In the genomic region with DNA sequence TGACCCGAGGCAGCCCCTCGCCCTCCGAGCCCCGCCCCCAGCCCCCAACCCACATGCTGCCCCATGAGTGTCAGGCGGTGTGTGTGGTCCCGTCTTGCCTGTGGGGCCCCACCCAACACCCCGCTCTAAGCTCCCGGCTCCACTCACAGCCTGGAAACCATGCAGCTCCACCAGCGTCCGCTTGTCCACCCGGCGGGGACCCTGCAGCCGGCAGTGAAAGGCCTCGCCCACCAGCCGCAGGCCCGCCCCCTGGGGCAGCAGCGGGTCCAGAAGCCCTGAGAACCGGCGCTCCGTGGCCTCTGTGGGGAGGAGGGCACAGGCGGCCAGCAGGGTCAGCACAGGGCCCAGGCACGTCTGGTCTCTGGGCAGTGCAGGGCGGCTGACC, we compare ENCODE assay signal across 23 cellular contexts. TPM values are rescaled to one million over a fixed set of nuclear protein-coding genes. Genes with fewer than 3 reads are reported as not detected.
DNase-seq lines count a peak whose midpoint lies in the region; ATAC-seq, FAIRE-seq and TF ChIP-seq lines count a peak whose summit lies in the region.
"Had no signal": no experiment of that assay in that cellular context is flagged by ENCODE, and none has a peak within 500 bp of the region (broad histone marks: within the 10 kb centered on the region; RNA-seq: fewer than 3 reads in every experiment).

No MANE protein-coding gene starts in this region.

- peak overlapping the region; percentile 67 for H3K4me2 ChIP-seq in HepG2 (ENCODE audit: low read depth, low read length)

- TF ChIP-seq POLR2A in HepG2 (IDR thresholded peaks at IDR 0.05; ENCODE audit: insufficient read depth in 1 of 2, low read depth in 2 of 2, low read length in 2 of 2) (no peak), right lobe of liver (IDR thresholded peaks at IDR 0.05) (no peak), upper lobe of left lung (IDR thresholded peaks at IDR 0.05) (no peak), H54 (IDR thresholded peaks at IDR 0.05; ENCODE audit: low read depth, low read length) (no peak)

- POLR2A ChIA-PET in HepG2 (lab: Yijun Ruan, JAX): no interaction called here

- no peak overlapping the region for H2AFZ ChIP-seq in HepG2 (ENCODE audit: low read length)

- no peak overlapping the region for H3K27ac ChIP-seq in HepG2 (ENCODE audit: extremely low read length, insufficient read depth, low read length)
- H3K27ac ChIP-seq in right lobe of liver: no peak overlapping the region
- H3K27ac ChIP-seq in upper lobe of left lung: no peak overlapping the region
- H3K27ac ChIP-seq: ovary, testis had no signal

- peaks cover 32% of the 10 kb centered on the region for H3K4me1 ChIP-seq in HepG2 (ENCODE audit: insufficient read depth, low read length)
- H3K4me1 ChIP-seq in right lobe of liver: peaks cover 0 to 10% (median 0%) of the 10 kb centered on the region in 4 donors
- H3K4me1 ChIP-seq in upper lobe of left lung: peaks cover 5 to 23% (median 8%) of the 10 kb centered on the region in 4 donors

- FAIRE-seq in HepG2 (lab: Jason Lieb, UNC) (no peak), H54 (lab: Jason Lieb, UNC) (no peak)
- FAIRE-seq: kidney had no signal

- no TSS peak for BruUV-seq in HepG2 (replicated peaks; lab: Mats Ljungman, UMichigan)

- no peak for DNase-seq in HepG2 (ENCODE audit: low spot score)
- DNase-seq in right lobe of liver: no peak
- peak; percentile 61 for DNase-seq in left kidney (ENCODE audit: low read depth, low spot score)
- DNase-seq in upper lobe of left lung: peak in 1 of 2 donors; percentile 80
- no peak for DNase-seq in UCSD-AML1 (lab: John Stamatoyannopoulos, UW; ENCODE audit: unreplicated experiment)
- DNase-seq in H54 (ENCODE audit: insufficient read length, low spot score): no peak
- DNase-seq: activated CD8-positive, alpha-beta T cell treated with anti-CD3 and anti-CD28 coated beads for 36 hours; activated naive CD4-positive, alpha-beta T cell treated with anti-CD3 and anti-CD28 coated beads, Interleukin-2, amount 10 ng/mL, durations not matched to agents 7 days and 5 days; activated T-cell treated with anti-CD3 and anti-CD28 coated beads, Interleukin-2, amount 50 U/mL, for 24 hours; anterior cingulate cortex; C1 segment of cervical spinal cord; caudate nucleus; foreskin melanocyte; GDM1; kidney; mammary epithelial cell; NCI-H2081 treated with DMSO at 0.1 percent for 48 hours; NCI-H446 treated with DMSO at 0.1 percent for 48 hours; ovary; T1000; testis had no signal

- in situ Hi-C loops in HepG2 (cut with HindIII; ENCODE audit: extremely low pct_ligation_motif_present, low pct_unique_long_range_greater_than_20kb): no loop called here

- peak overlapping the region in 2 of 3 experiments; percentile 15 to 52; a peak in 2 of 6 replicates for H3K4me3 ChIP-seq in HepG2 (replicated peaks in 1 of 3; ENCODE audit: insufficient read depth in 1 of 3, low read depth in 2 of 3, low read length in 3 of 3)
- no peak overlapping the region for H3K4me3 ChIP-seq in right lobe of liver
- H3K4me3 ChIP-seq in upper lobe of left lung: peak overlapping the region in 3 of 4 donors; percentile 19 to 41 (median 33)
- H3K4me3 ChIP-seq: ovary, testis had no signal

- TF ChIP-seq EP300 in HepG2 (IDR thresholded peaks at IDR 0.05; ENCODE audit: low read depth in 2 of 2, low read length in 2 of 2) (no peak), HepG2 (CRISPR knock-in tag; IDR thresholded peaks at IDR 0.05; ENCODE audit: borderline replicate concordance) (no peak), upper lobe of left lung (IDR thresholded peaks at IDR 0.05) (no peak)

- no peaks in the 10 kb centered on the region for H4K20me1 ChIP-seq in HepG2 (ENCODE audit: insufficient read depth, low read length)

- TF ChIP-seq CTCF in HepG2 (CRISPR knock-in tag; IDR thresholded peaks at IDR 0.05) (no peak), right lobe of liver (IDR thresholded peaks at IDR 0.05) (no peak), upper lobe of left lung (IDR thresholded peaks at IDR 0.05) (no peak)

- no peak for TF ChIP-seq RAD21 in HepG2 (CRISPR knock-in tag; IDR thresholded peaks at IDR 0.05)

- 17% methylated on average over 7 of the region's 23 CpGs for WGBS in HepG2 (ENCODE audit: low lambda C conversion rate)
- 40% methylated on average over 1 of the region's 23 CpGs for WGBS in right lobe of liver (ENCODE audit: insufficient coverage, low coverage, low lambda C conversion rate, missing lambda C conversion rate)
- WGBS in upper lobe of left lung, 2 donors: 54 to 57% methylated on average over 16 to 23 of the region's 23 CpGs

- CTCF ChIA-PET in HepG2 (lab: Yijun Ruan, JAX; ENCODE audit: low intra/inter-chr PET ratio, low total read pairs): no interaction called here

- intact Hi-C loops in HepG2 (cut with micrococcal nuclease; ENCODE audit: unreplicated experiment) (no loop called here), right lobe of liver (cut with DNase I) (loop anchor here (5.0 to 10.0 kb wide), 2 partner anchors 51 to 121 kb away; no protein-coding TSS in a partner anchor)

- H3K36me3 ChIP-seq in HepG2 (replicated peaks in 1 of 2; ENCODE audit: control insufficient read depth in 1 of 2, insufficient read depth in 2 of 2, low read length in 2 of 2) (no peaks in the 10 kb centered on the region), right lobe of liver (no peaks in the 10 kb centered on the region), upper lobe of left lung (no peaks in the 10 kb centered on the region)
- H3K36me3 ChIP-seq: ovary had no signal

- H3K79me2 ChIP-seq in HepG2 (ENCODE audit: insufficient read depth, low read length): no peaks in the 10 kb centered on the region

- H3K27me3 ChIP-seq in HepG2 (ENCODE audit: control insufficient read depth in 1 of 2, insufficient read depth in 2 of 2, low read length in 2 of 2) (no peaks in the 10 kb centered on the region), right lobe of liver (no peaks in the 10 kb centered on the region), upper lobe of left lung (peaks cover 0 to 40% (median 17%) of the 10 kb centered on the region in 4 donors)
- H3K27me3 ChIP-seq: testis had no signal

- no peak overlapping the region for H3K9ac ChIP-seq in HepG2 (ENCODE audit: insufficient read depth, low read depth, low read length)

- H3K9me3 ChIP-seq in HepG2 (ENCODE audit: low read length) (no peaks in the 10 kb centered on the region), right lobe of liver (no peaks in the 10 kb centered on the region), upper lobe of left lung (no peaks in the 10 kb centered on the region)
- H3K9me3 ChIP-seq: ovary, testis had no signal

- ATAC-seq in HepG2: peak; percentile 12
- no peak for ATAC-seq in right lobe of liver
- ATAC-seq in upper lobe of left lung (ENCODE audit: low FRiP score in 2 of 2): no peak
- ATAC-seq: activated CD4-positive, CD25-positive, alpha-beta regulatory T cell treated with anti-CD3 and anti-CD28 coated beads, Interleukin-2, amount 50 U/mL, for 24 hours; activated CD8-positive, alpha-beta T cell treated with anti-CD3 and anti-CD28 coated beads for 36 hours; stimulated activated effector memory CD8-positive, alpha-beta T cell treated with anti-CD3 and anti-CD28 coated beads, Interleukin-12 subunit alpha, Interleukin-12 subunit beta, amount 100 ng/mL, for 72 hours had no signal

RNA-seq across cellular contexts. Expression of a gene that starts 2.7 kb away (rescaled TPM):
- total RNA-seq in HepG2 (2016; rRNA removed; fragmentation: Illumina TruSeq; extraction: Trizol): 0.29 and 0.64 TPM in 2 replicates
- total RNA-seq in HepG2 (2016; cell fraction: cytosol; rRNA removed; fragmentation: Illumina TruSeq; extraction: Trizol; ENCODE audit: low read depth): 0.88 and 0.91 TPM in 2 replicates
- 1.0 TPM in 1 of 2 replicates, not detected in the other for total RNA-seq in HepG2 (2016; cell fraction: insoluble cytoplasmic fraction; rRNA removed; fragmentation: Illumina TruSeq; extraction: Trizol)
- total RNA-seq in HepG2 (2016; cell fraction: membrane; rRNA removed; fragmentation: Illumina TruSeq; extraction: Trizol): 0.28 and 0.80 TPM in 2 replicates
- 0.87 TPM in 1 of 2 replicates, not detected in the other for total RNA-seq in HepG2 (2016; cell fraction: nucleus; rRNA removed; fragmentation: Illumina TruSeq; extraction: Trizol)
- polyA plus RNA-seq in HepG2 (2011; rRNA removed): 0.18 and 0.29 TPM in 2 replicates
- polyA plus RNA-seq in HepG2 (2011; cell fraction: cytosol; rRNA removed): 0.11 and 0.21 TPM in 2 replicates
- 4.1 and 5.2 TPM in 2 replicates for polyA plus RNA-seq in HepG2 (2011; cell fraction: nucleus; rRNA removed)
- polyA plus RNA-seq in HepG2 (2012): 1.6 and 2.0 TPM in 2 replicates
- polyA plus RNA-seq in HepG2 (2016; cell fraction: cytosol; fragmentation: Illumina TruSeq; extraction: Trizol; ENCODE audit: low read depth): 0.28 and 0.32 TPM in 2 replicates
- not detected in 2 replicates for polyA plus RNA-seq in HepG2 (2016; cell fraction: insoluble cytoplasmic fraction; fragmentation: Illumina TruSeq; extraction: Trizol; ENCODE audit: low read depth)
- polyA plus RNA-seq in HepG2 (2016; cell fraction: membrane; fragmentation: Illumina TruSeq; extraction: Trizol; ENCODE audit: low read depth): not detected in 2 replicates
- polyA plus RNA-seq in HepG2 (2016; cell fraction: nucleus; fragmentation: Illumina TruSeq; extraction: Trizol; ENCODE audit: insufficient read depth, low read depth): 2.7 and 4.3 TPM in 2 replicates
- polyA minus RNA-seq in HepG2 (2011; rRNA and poly(A)+ RNA removed; ENCODE audit: low replicate concordance): 0.36 and 0.40 TPM in 2 replicates
- not detected in 2 replicates for polyA minus RNA-seq in HepG2 (2011; cell fraction: cytosol; rRNA and poly(A)+ RNA removed)
- polyA minus RNA-seq in HepG2 (2011; cell fraction: nucleus; rRNA and poly(A)+ RNA removed): not detected in 2 replicates
- 1 to 10 TPM in 4 of 6 experiments, under 1 TPM in 1, not detected in 1; 0.40 to 4.0 (median 1.1) TPM for total RNA-seq in right lobe of liver
- 1 to 10 TPM in 4 of 6 donors, not detected in 2; 1.9 to 6.3 (median 2.8) TPM for total RNA-seq in upper lobe of left lung

RNA-seq across cellular contexts. Expression of a gene that starts 11.8 kb away (rescaled TPM):
- 9.2 and 14.2 TPM in 2 replicates for total RNA-seq in HepG2 (2016; rRNA removed; fragmentation: Illumina TruSeq; extraction: Trizol)
- 6.4 and 7.6 TPM in 2 replicates for total RNA-seq in HepG2 (2016; cell fraction: cytosol; rRNA removed; fragmentation: Illumina TruSeq; extraction: Trizol; ENCODE audit: low read depth)
- total RNA-seq in HepG2 (2016; cell fraction: insoluble cytoplasmic fraction; rRNA removed; fragmentation: Illumina TruSeq; extraction: Trizol): 8.3 and 13.0 TPM in 2 replicates
- 13.3 and 15.5 TPM in 2 replicates for total RNA-seq in HepG2 (2016; cell fraction: membrane; rRNA removed; fragmentation: Illumina TruSeq; extraction: Trizol)
- 9.0 and 10.2 TPM in 2 replicates for total RNA-seq in HepG2 (2016; cell fraction: nucleus; rRNA removed; fragmentation: Illumina TruSeq; extraction: Trizol)
- polyA plus RNA-seq in HepG2 (2011; rRNA removed): 3.9 and 5.8 TPM in 2 replicates
- polyA plus RNA-seq in HepG2 (2011; cell fraction: cytosol; rRNA removed): 6.9 and 8.0 TPM in 2 replicates
- polyA plus RNA-seq in HepG2 (2011; cell fraction: nucleus; rRNA removed): 5.4 and 5.5 TPM in 2 replicates
- 8.3 and 10.4 TPM in 2 replicates for polyA plus RNA-seq in HepG2 (2012)
- polyA plus RNA-seq in HepG2 (2016; cell fraction: cytosol; fragmentation: Illumina TruSeq; extraction: Trizol; ENCODE audit: low read depth): 7.6 and 8.3 TPM in 2 replicates
- 9.7 and 10.2 TPM in 2 replicates for polyA plus RNA-seq in HepG2 (2016; cell fraction: insoluble cytoplasmic fraction; fragmentation: Illumina TruSeq; extraction: Trizol; ENCODE audit: low read depth)
- polyA plus RNA-seq in HepG2 (2016; cell fraction: membrane; fragmentation: Illumina TruSeq; extraction: Trizol; ENCODE audit: low read depth): 12.7 and 13.5 TPM in 2 replicates
- 13.7 and 17.1 TPM in 2 replicates for polyA plus RNA-seq in HepG2 (2016; cell fraction: nucleus; fragmentation: Illumina TruSeq; extraction: Trizol; ENCODE audit: insufficient read depth, low read depth)
- 7.2 and 12.5 TPM in 2 replicates for polyA minus RNA-seq in HepG2 (2011; rRNA and poly(A)+ RNA removed; ENCODE audit: low replicate concordance)
- 3.8 and 5.0 TPM in 2 replicates for polyA minus RNA-seq in HepG2 (2011; cell fraction: cytosol; rRNA and poly(A)+ RNA removed)
- polyA minus RNA-seq in HepG2 (2011; cell fraction: nucleus; rRNA and poly(A)+ RNA removed): 7.8 and 8.1 TPM in 2 replicates
- 10 to 100 TPM in 2 of 6 experiments, 1 to 10 TPM in 4; 6.3 to 14.3 (median 7.8) TPM for total RNA-seq in right lobe of liver
- 10 to 100 TPM; 15.2 to 31.3 (median 19.9) TPM for total RNA-seq in upper lobe of left lung

RNA-seq across cellular contexts. Expression of a gene that starts 12.0 kb away (rescaled TPM):
- total RNA-seq in HepG2 (2016; rRNA removed; fragmentation: Illumina TruSeq; extraction: Trizol): 45.3 and 107 TPM in 2 replicates
- 39.1 and 57.0 TPM in 2 replicates for total RNA-seq in HepG2 (2016; cell fraction: cytosol; rRNA removed; fragmentation: Illumina TruSeq; extraction: Trizol; ENCODE audit: low read depth)
- 40.3 and 115 TPM in 2 replicates for total RNA-seq in HepG2 (2016; cell fraction: insoluble cytoplasmic fraction; rRNA removed; fragmentation: Illumina TruSeq; extraction: Trizol)
- 58.4 and 92.5 TPM in 2 replicates for total RNA-seq in HepG2 (2016; cell fraction: membrane; rRNA removed; fragmentation: Illumina TruSeq; extraction: Trizol)
- 75.1 and 80.9 TPM in 2 replicates for total RNA-seq in HepG2 (2016; cell fraction: nucleus; rRNA removed; fragmentation: Illumina TruSeq; extraction: Trizol)
- 80.8 and 99.6 TPM in 2 replicates for polyA plus RNA-seq in HepG2 (2011; rRNA removed)
- 96.4 and 116 TPM in 2 replicates for polyA plus RNA-seq in HepG2 (2011; cell fraction: cytosol; rRNA removed)
- 152 and 158 TPM in 2 replicates for polyA plus RNA-seq in HepG2 (2011; cell fraction: nucleus; rRNA removed)
- 87.3 and 109 TPM in 2 replicates for polyA plus RNA-seq in HepG2 (2012)
- 40.0 and 62.7 TPM in 2 replicates for polyA plus RNA-seq in HepG2 (2016; cell fraction: cytosol; fragmentation: Illumina TruSeq; extraction: Trizol; ENCODE audit: low read depth)
- 61.8 and 64.5 TPM in 2 replicates for polyA plus RNA-seq in HepG2 (2016; cell fraction: insoluble cytoplasmic fraction; fragmentation: Illumina TruSeq; extraction: Trizol; ENCODE audit: low read depth)
- polyA plus RNA-seq in HepG2 (2016; cell fraction: membrane; fragmentation: Illumina TruSeq; extraction: Trizol; ENCODE audit: low read depth): 59.1 and 86.8 TPM in 2 replicates
- 181 and 198 TPM in 2 replicates for polyA plus RNA-seq in HepG2 (2016; cell fraction: nucleus; fragmentation: Illumina TruSeq; extraction: Trizol; ENCODE audit: insufficient read depth, low read depth)
- 30.8 and 94.7 TPM in 2 replicates for polyA minus RNA-seq in HepG2 (2011; rRNA and poly(A)+ RNA removed; ENCODE audit: low replicate concordance)
- polyA minus RNA-seq in HepG2 (2011; cell fraction: cytosol; rRNA and poly(A)+ RNA removed): 43.9 and 48.3 TPM in 2 replicates
- 48.9 and 53.8 TPM in 2 replicates for polyA minus RNA-seq in HepG2 (2011; cell fraction: nucleus; rRNA and poly(A)+ RNA removed)
- total RNA-seq in right lobe of liver: 100 to 1,000 TPM; 112 to 148 (median 142) TPM
- 100 to 1,000 TPM in 5 of 6 donors, 10 to 100 TPM in 1; 79.0 to 172 (median 148) TPM for total RNA-seq in upper lobe of left lung

RNA-seq across cellular contexts. Expression of a gene that starts 29.8 kb away (rescaled TPM):
- total RNA-seq in HepG2 (2016; rRNA removed; fragmentation: Illumina TruSeq; extraction: Trizol) (not detected in 2 replicates), right lobe of liver (under 1 TPM in 4 of 6 experiments, not detected in 2; 0.20 to 0.99 (median 0.28) TPM), upper lobe of left lung (10 to 100 TPM in 2 of 6 donors, 1 to 10 TPM in 3, under 1 TPM in 1; 0.46 to 15.4 (median 2.4) TPM)
- not detected in 2 replicates for total RNA-seq in HepG2 (2016; cell fraction: cytosol; rRNA removed; fragmentation: Illumina TruSeq; extraction: Trizol; ENCODE audit: low read depth)
- total RNA-seq in HepG2 (2016; cell fraction: insoluble cytoplasmic fraction; rRNA removed; fragmentation: Illumina TruSeq; extraction: Trizol): not detected in 2 replicates
- not detected in 2 replicates for total RNA-seq in HepG2 (2016; cell fraction: membrane; rRNA removed; fragmentation: Illumina TruSeq; extraction: Trizol)
- not detected in 2 replicates for total RNA-seq in HepG2 (2016; cell fraction: nucleus; rRNA removed; fragmentation: Illumina TruSeq; extraction: Trizol)
- 0.21 TPM in 1 of 2 replicates, not detected in the other for polyA plus RNA-seq in HepG2 (2011; rRNA removed)
- polyA plus RNA-seq in HepG2 (2011; cell fraction: cytosol; rRNA removed): 0.03 TPM in 1 of 2 replicates, not detected in the other
- 0.18 and 0.28 TPM in 2 replicates for polyA plus RNA-seq in HepG2 (2011; cell fraction: nucleus; rRNA removed)
- polyA plus RNA-seq in HepG2 (2012): not detected in 2 replicates
- polyA plus RNA-seq in HepG2 (2016; cell fraction: cytosol; fragmentation: Illumina TruSeq; extraction: Trizol; ENCODE audit: low read depth): not detected in 2 replicates
- polyA plus RNA-seq in HepG2 (2016; cell fraction: insoluble cytoplasmic fraction; fragmentation: Illumina TruSeq; extraction: Trizol; ENCODE audit: low read depth): not detected in 2 replicates
- polyA plus RNA-seq in HepG2 (2016; cell fraction: membrane; fragmentation: Illumina TruSeq; extraction: Trizol; ENCODE audit: low read depth): not detected in 2 replicates
- not detected in 2 replicates for polyA plus RNA-seq in HepG2 (2016; cell fraction: nucleus; fragmentation: Illumina TruSeq; extraction: Trizol; ENCODE audit: insufficient read depth, low read depth)
- not detected in 2 replicates for polyA minus RNA-seq in HepG2 (2011; rRNA and poly(A)+ RNA removed; ENCODE audit: low replicate concordance)
- not detected in 2 replicates for polyA minus RNA-seq in HepG2 (2011; cell fraction: cytosol; rRNA and poly(A)+ RNA removed)
- not detected in 2 replicates for polyA minus RNA-seq in HepG2 (2011; cell fraction: nucleus; rRNA and poly(A)+ RNA removed)
- polyA plus RNA-seq: mammary epithelial cell had no signal

RNA-seq across cellular contexts. Expression of a gene that starts 29.9 kb away (rescaled TPM):
- 22.1 and 29.4 TPM in 2 replicates for total RNA-seq in HepG2 (2016; rRNA removed; fragmentation: Illumina TruSeq; extraction: Trizol)
- total RNA-seq in HepG2 (2016; cell fraction: cytosol; rRNA removed; fragmentation: Illumina TruSeq; extraction: Trizol; ENCODE audit: low read depth): 19.3 and 24.9 TPM in 2 replicates
- total RNA-seq in HepG2 (2016; cell fraction: insoluble cytoplasmic fraction; rRNA removed; fragmentation: Illumina TruSeq; extraction: Trizol): 21.8 and 31.9 TPM in 2 replicates
- total RNA-seq in HepG2 (2016; cell fraction: membrane; rRNA removed; fragmentation: Illumina TruSeq; extraction: Trizol): 32.2 and 38.5 TPM in 2 replicates
- 23.9 and 27.0 TPM in 2 replicates for total RNA-seq in HepG2 (2016; cell fraction: nucleus; rRNA removed; fragmentation: Illumina TruSeq; extraction: Trizol)
- 25.4 and 28.8 TPM in 2 replicates for polyA plus RNA-seq in HepG2 (2011; rRNA removed)
- polyA plus RNA-seq in HepG2 (2011; cell fraction: cytosol; rRNA removed): 25.8 and 32.1 TPM in 2 replicates
- 48.5 and 56.3 TPM in 2 replicates for polyA plus RNA-seq in HepG2 (2011; cell fraction: nucleus; rRNA removed)
- polyA plus RNA-seq in HepG2 (2012): 31.0 and 32.3 TPM in 2 replicates
- polyA plus RNA-seq in HepG2 (2016; cell fraction: cytosol; fragmentation: Illumina TruSeq; extraction: Trizol; ENCODE audit: low read depth): 26.4 and 36.1 TPM in 2 replicates
- 38.0 and 48.6 TPM in 2 replicates for polyA plus RNA-seq in HepG2 (2016; cell fraction: insoluble cytoplasmic fraction; fragmentation: Illumina TruSeq; extraction: Trizol; ENCODE audit: low read depth)
- polyA plus RNA-seq in HepG2 (2016; cell fraction: membrane; fragmentation: Illumina TruSeq; extraction: Trizol; ENCODE audit: low read depth): 40.9 and 46.8 TPM in 2 replicates
- 70.6 and 77.2 TPM in 2 replicates for polyA plus RNA-seq in HepG2 (2016; cell fraction: nucleus; fragmentation: Illumina TruSeq; extraction: Trizol; ENCODE audit: insufficient read depth, low read depth)
- polyA minus RNA-seq in HepG2 (2011; rRNA and poly(A)+ RNA removed; ENCODE audit: low replicate concordance): 19.8 and 25.0 TPM in 2 replicates
- 15.5 and 16.0 TPM in 2 replicates for polyA minus RNA-seq in HepG2 (2011; cell fraction: cytosol; rRNA and poly(A)+ RNA removed)
- polyA minus RNA-seq in HepG2 (2011; cell fraction: nucleus; rRNA and poly(A)+ RNA removed): 18.6 and 26.4 TPM in 2 replicates
- total RNA-seq in right lobe of liver: 10 to 100 TPM; 25.5 to 30.6 (median 26.9) TPM
- 10 to 100 TPM; 41.5 to 88.0 (median 50.5) TPM for total RNA-seq in upper lobe of left lung

Comparison
In these comparisons a context has a peak if more than half of its experiments do, and no peak if none do; other contexts are left out.
1. H3K4me3 ChIP-seq: peak in HepG2 (2 of 3) and upper lobe of left lung (3 of 4); none in right lobe of liver (0 of 3).